17 cellular contexts compared by ENCODE assay signal in the genomic region with DNA sequence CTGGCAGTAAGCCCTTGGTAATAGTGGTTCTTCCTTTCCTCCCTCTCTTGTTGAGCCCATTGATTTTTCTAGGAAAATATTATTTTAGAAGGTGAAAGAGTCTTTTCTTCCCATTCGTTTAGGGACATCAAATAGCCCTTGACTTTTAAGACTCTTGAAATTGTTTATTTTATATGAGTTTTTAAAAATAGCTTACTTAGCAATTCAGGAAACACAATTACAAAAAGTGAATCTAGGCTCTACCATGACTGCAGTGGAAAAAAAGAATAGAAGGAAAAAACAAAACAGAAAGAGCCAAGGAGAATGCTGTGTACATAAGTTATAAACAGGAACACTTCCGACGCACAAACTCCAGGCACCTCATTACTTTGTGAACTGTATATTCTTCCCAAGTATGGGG.
DNase-seq lines count a peak whose midpoint lies in the region; ATAC-seq and TF ChIP-seq lines count a peak whose summit lies in the region.
"Had no signal": no experiment of that assay in that cellular context is flagged by ENCODE, and none has a peak within 500 bp of the region (broad histone marks: within the 10 kb centered on the region; RNA-seq: fewer than 3 reads in every experiment).

No MANE protein-coding gene starts in this region.

- H2AK5ac ChIP-seq in IMR-90 (ENCODE audit: low read depth, low read length): no peak overlapping the region

- TF ChIP-seq POLR2A in IMR-90 (IDR thresholded peaks at IDR 0.05; ENCODE audit: low read depth, low read length) (no peak), right lobe of liver (IDR thresholded peaks at IDR 0.05) (no peak)

- H3K79me1 ChIP-seq in IMR-90 (ENCODE audit: low read depth in 1 of 2, low read length in 2 of 2): no peaks in the 10 kb centered on the region

- H3K23ac ChIP-seq in IMR-90 (ENCODE audit: low read depth, low read length): no peak overlapping the region

- H3K36me3 Mint-ChIP-seq in type B pancreatic cell: no peaks in the 10 kb centered on the region

- no peaks in the 10 kb centered on the region for H4K20me1 ChIP-seq in IMR-90 (ENCODE audit: insufficient read depth, low read length)

- no peak overlapping the region for H2AFZ ChIP-seq in IMR-90 (replicated peaks; ENCODE audit: low read length, poor library complexity)

- H2AK9ac ChIP-seq in IMR-90 (replicated peaks; ENCODE audit: low read depth, low read length, poor library complexity): no peak overlapping the region

- no peak overlapping the region for H2BK5ac ChIP-seq in IMR-90 (ENCODE audit: low read depth, low read length, poor library complexity, severe bottlenecking)

- H2BK120ac ChIP-seq in IMR-90 (ENCODE audit: low read depth, low read length): no peak overlapping the region

- TF ChIP-seq CTCF in IMR-90 (conservative IDR thresholded peaks at IDR 0.05; ENCODE audit: low read depth, low read length) (no peak), right lobe of liver (IDR thresholded peaks at IDR 0.05) (no peak), type B pancreatic cell (conservative IDR thresholded peaks at IDR 0.05) (no peak)

- no peak overlapping the region for H4K8ac ChIP-seq in IMR-90 (ENCODE audit: low read depth in 2 of 2, low read length in 2 of 2)

- dilution Hi-C loops in IMR-90 (cut with HindIII; ENCODE audit: low sequenced_read_pairs, unreplicated experiment): no loop called here

- no peaks in the 10 kb centered on the region for H3K9me3 Mint-ChIP-seq in type B pancreatic cell

- no peak overlapping the region for H2BK15ac ChIP-seq in IMR-90 (ENCODE audit: low read depth, low read length)

- intact Hi-C loops in IMR-90 (cut with micrococcal nuclease): no loop called here
- intact Hi-C loops in right lobe of liver (cut with DNase I): no loop called here

- no peak overlapping the region for H3K4me2 ChIP-seq in IMR-90 (ENCODE audit: low read depth, low read length)

- peak overlapping the region; percentile 39 for H3K27ac Mint-ChIP-seq in type B pancreatic cell

- no peak overlapping the region for H3K14ac ChIP-seq in IMR-90 (replicated peaks; ENCODE audit: low read depth, low read length)

- in situ Hi-C loops in IMR-90 (cut with MboI; ENCODE audit: low sequenced_read_pairs): no loop called here

- H3K4me3 ChIP-seq in IMR-90 (ENCODE audit: insufficient read depth, low read depth, low read length): no peak overlapping the region
- no peak overlapping the region for H3K4me3 ChIP-seq in right lobe of liver

- H3K4me3 Mint-ChIP-seq in type B pancreatic cell: no peak overlapping the region

- H4K91ac ChIP-seq in IMR-90 (ENCODE audit: insufficient read depth, low read depth, low read length): no peak overlapping the region

- CTCF ChIA-PET in IMR-90 (lab: Yijun Ruan, JAX): interaction anchor here (0.6 kb wide), 1 partner anchor 372 kb away, joined by 5 read pairs; no protein-coding TSS in a partner anchor

- H2BK20ac ChIP-seq in IMR-90 (ENCODE audit: low read depth, low read length): no peak overlapping the region

- no peaks in the 10 kb centered on the region for H3K27me3 ChIP-seq in IMR-90 (ENCODE audit: control insufficient read depth, insufficient read depth, low read length)
- no peaks in the 10 kb centered on the region for H3K27me3 ChIP-seq in right lobe of liver

- POLR2A ChIA-PET in IMR-90 (lab: Charles Lee; ENCODE audit: unreplicated experiment): no interaction called here

- H3K9ac ChIP-seq in IMR-90 (ENCODE audit: low read depth, low read length): no peak overlapping the region

- no peaks in the 10 kb centered on the region for H3K27me3 Mint-ChIP-seq in type B pancreatic cell

- H3K36me3 ChIP-seq in IMR-90 (ENCODE audit: control insufficient read depth, insufficient read depth, low read length) (no peaks in the 10 kb centered on the region), right lobe of liver (no peaks in the 10 kb centered on the region)

- H3K9me3 ChIP-seq in IMR-90 (ENCODE audit: control insufficient read depth, insufficient read depth, low read length): no peaks in the 10 kb centered on the region
- H3K9me3 ChIP-seq in right lobe of liver: no peaks in the 10 kb centered on the region

- H3K18ac ChIP-seq in IMR-90 (ENCODE audit: low read depth, low read length): no peak overlapping the region

- no peak overlapping the region for H4K5ac ChIP-seq in IMR-90 (ENCODE audit: low read depth, low read length)

- H3K4me1 ChIP-seq in IMR-90 (ENCODE audit: control insufficient read depth, insufficient read depth, low read length) (no peaks in the 10 kb centered on the region), right lobe of liver (peaks cover 0 to 49% (median 8%) of the 10 kb centered on the region in 4 donors)

- no peak overlapping the region for H3K4ac ChIP-seq in IMR-90 (ENCODE audit: low read depth, low read length)

- no peak for TF ChIP-seq RAD21 in IMR-90 (IDR thresholded peaks at IDR 0.05; ENCODE audit: low read length)

- no peak for DNase-seq in IMR-90
- no peak for DNase-seq in epithelial cell of prostate (ENCODE audit: low read depth, low spot score)
- DNase-seq in right lobe of liver: no peak
- DNase-seq in type B pancreatic cell (ENCODE audit: extremely low spot score, unreplicated experiment): no peak
- no peak for DNase-seq in NCI-H2227 (lab: John Stamatoyannopoulos, UW; ENCODE audit: unreplicated experiment)
- no peak for DNase-seq in hypothalamus (lab: John Stamatoyannopoulos, UW)
- DNase-seq: ACHN, C1 segment of cervical spinal cord, DMS 273 treated with DMSO at 0.1 percent for 48 hours, NCI-H1105, NCI-H2227 treated with DMSO at 0.1 percent for 48 hours, NCI-H510A treated with DMSO at 0.1 percent for 48 hours, NCI-H82, OCI-M1, RPMI8226, SIG-M5 had no signal

- no peaks in the 10 kb centered on the region for H3K9me1 ChIP-seq in IMR-90 (ENCODE audit: insufficient read depth, low read length)

- peaks cover 9% of the 10 kb centered on the region for H3K4me1 Mint-ChIP-seq in type B pancreatic cell (ENCODE audit: unreplicated experiment)

- ATAC-seq in IMR-90 (ENCODE audit: low read depth) (no peak), right lobe of liver (no peak), HG03108 (IDR thresholded peaks at IDR 0.05; ENCODE audit: unreplicated experiment) (no peak)

- no TSS peak for BruUV-seq in IMR-90 (replicated peaks; lab: Mats Ljungman, UMichigan)

- H3K27ac ChIP-seq in IMR-90 (ENCODE audit: insufficient read depth, low read length) (no peak overlapping the region), epithelial cell of prostate (peak overlapping the region; percentile 76), right lobe of liver (peak overlapping the region in 2 of 3 donors; percentile 58 to 66)

- no peak overlapping the region for H3K56ac ChIP-seq in IMR-90 (ENCODE audit: extremely low read depth, insufficient read depth, low read length)

- WGBS in IMR-90 (ENCODE audit: extremely low coverage in 2 of 2, insufficient read length in 1 of 2), 2 experiments: no CpG with 5 or more reads among the region's 3 CpGs
- WGBS in right lobe of liver (ENCODE audit: insufficient coverage, low coverage, low lambda C conversion rate, missing lambda C conversion rate): 19% methylated on average over 3 of the region's 3 CpGs

TF ChIP-seq in IMR-90, 13 proteins besides CTCF, POLR2A, EP300 and RAD21:
- peak; percentile 79 for TF ChIP-seq MAFK (IDR thresholded peaks at IDR 0.05; ENCODE audit: low read depth, low read length)
- TF ChIP-seq CEBPB (IDR thresholded peaks at IDR 0.05; ENCODE audit: low read depth, low read length): no peak
